ENCODE assay signal across 36 cellular contexts in genomic region chr6:84415068-84415467, GRCh38.
"Had no signal": no experiment of that assay in that cellular context is flagged by ENCODE, and none has a peak within 500 bp of the region (broad histone marks: within the 10 kb centered on the region; RNA-seq: fewer than 3 reads in every experiment).

No MANE protein-coding gene starts in this region.

- H3K27me3 Mint-ChIP-seq: activated B cell treated with CpG ODN at 0.5 μM for 24 hours; activated CD4-positive, alpha-beta memory T cell treated with anti-CD3 and anti-CD28 coated beads for 36 hours; activated CD4-positive, alpha-beta T cell treated with anti-CD3 and anti-CD28 coated beads, Interleukin-2, amount 10 ng/mL, durations not matched to agents 24 days and 14 days; activated CD8-positive, alpha-beta T cell treated with anti-CD3 and anti-CD28 coated beads for 36 hours; activated naive CD8-positive, alpha-beta T cell treated with anti-CD3 and anti-CD28 coated beads for 36 hours; activated T-helper 17 cell treated with anti-CD3 and anti-CD28 coated beads, Interleukin-2, amount 50 U/mL, for 72 hours; brain; central memory CD8-positive, alpha-beta T cell had no signal

- H3K4me1 Mint-ChIP-seq: activated B cell treated with CpG ODN at 0.5 μM for 24 hours; activated CD4-positive, alpha-beta T cell treated with anti-CD3 and anti-CD28 coated beads, Interleukin-2, amount 10 ng/mL, durations not matched to agents 24 days and 14 days; activated naive CD8-positive, alpha-beta T cell treated with anti-CD3 and anti-CD28 coated beads for 36 hours; activated T-helper 17 cell treated with anti-CD3 and anti-CD28 coated beads, Interleukin-2, amount 50 U/mL, for 72 hours; central memory CD8-positive, alpha-beta T cell had no signal

- H3K27me3 ChIP-seq: ascending aorta had no signal

- H3K36me3 Mint-ChIP-seq: activated CD4-positive, alpha-beta memory T cell treated with anti-CD3 and anti-CD28 coated beads for 36 hours; activated naive CD4-positive, alpha-beta T cell treated with anti-CD3 and anti-CD28 coated beads, Interleukin-2, amount 50 U/mL, for 72 hours; activated naive CD8-positive, alpha-beta T cell treated with anti-CD3 and anti-CD28 coated beads for 36 hours; brain had no signal

- ATAC-seq: activated CD8-positive, alpha-beta T cell treated with anti-CD3 and anti-CD28 coated beads for 36 hours; activated naive CD4-positive, alpha-beta T cell treated with anti-CD3 and anti-CD28 coated beads, Interleukin-2, amount 50 U/mL, for 72 hours; activated T-cell treated with anti-CD3 and anti-CD28 coated beads, Interleukin-2, amount 50 U/mL, for 4 hours; activated T-cell treated with anti-CD3 and anti-CD28 coated beads, Interleukin-2, amount 50 U/mL, for 72 hours; activated T-helper 17 cell treated with anti-CD3 and anti-CD28 coated beads, Interleukin-2, amount 50 U/mL, for 72 hours had no signal

- H3K36me3 ChIP-seq: ascending aorta, cardiac muscle cell had no signal

- H3K9me3 ChIP-seq: ascending aorta had no signal

- H3K9me3 Mint-ChIP-seq: activated B cell treated with CpG ODN at 0.5 μM for 24 hours; activated CD4-positive, alpha-beta T cell treated with anti-CD3 and anti-CD28 coated beads, Interleukin-2, amount 10 ng/mL, durations not matched to agents 24 days and 14 days; activated CD8-positive, alpha-beta T cell treated with anti-CD3 and anti-CD28 coated beads for 36 hours; activated naive CD4-positive, alpha-beta T cell treated with anti-CD3 and anti-CD28 coated beads for 36 hours; activated naive CD4-positive, alpha-beta T cell treated with anti-CD3 and anti-CD28 coated beads, Interleukin-2, amount 50 U/mL, for 72 hours; activated naive CD8-positive, alpha-beta T cell treated with anti-CD3 and anti-CD28 coated beads for 36 hours; activated T-cell treated with anti-CD3 and anti-CD28 coated beads, Interleukin-2, amount 50 U/mL, for 4 hours; activated T-helper 1 cell treated with anti-CD3 and anti-CD28 coated beads, Interleukin-12 subunit alpha, Interleukin-12 subunit beta, Interleukin-2, Interleukin-4 antibody, amounts not matched to agents 30 ng/mL and 10 ng/mL and 1 ng/mL, durations not matched to agents 14 hours and 24 hours and 36 hours; activated T-helper 17 cell treated with anti-CD3 and anti-CD28 coated beads, Interleukin-2, amount 50 U/mL, for 72 hours; brain; central memory CD8-positive, alpha-beta T cell; T-helper 1 cell treated with Interleukin-12 subunit alpha and Interleukin-12 subunit beta and Interleukin-4 antibody, amounts not matched to agents 30 μg/mL and 1 μg/mL, for 36 hours; T-helper 2 cell treated with Interferon-gamma antibody and Interleukin-4, amounts not matched to agents 5 μg/mL and 100 μg/mL, for 36 hours had no signal

- H3K27ac ChIP-seq: ascending aorta, cardiac muscle cell, VCaP had no signal

- H3K27ac Mint-ChIP-seq: activated B cell treated with CpG ODN at 0.5 μM for 24 hours; activated CD4-positive, alpha-beta memory T cell treated with anti-CD3 and anti-CD28 coated beads for 36 hours; activated CD4-positive, alpha-beta T cell treated with anti-CD3 and anti-CD28 coated beads, Interleukin-2, amount 10 ng/mL, durations not matched to agents 24 days and 14 days; activated CD8-positive, alpha-beta T cell treated with anti-CD3 and anti-CD28 coated beads for 36 hours; activated naive CD4-positive, alpha-beta T cell treated with anti-CD3 and anti-CD28 coated beads for 36 hours; activated naive CD4-positive, alpha-beta T cell treated with anti-CD3 and anti-CD28 coated beads, Interleukin-2, amount 50 U/mL, for 72 hours; activated naive CD8-positive, alpha-beta T cell treated with anti-CD3 and anti-CD28 coated beads for 36 hours; activated T-cell treated with anti-CD3 and anti-CD28 coated beads, Interleukin-2, amount 50 U/mL, for 72 hours; activated T-helper 1 cell treated with anti-CD3 and anti-CD28 coated beads, Interleukin-12 subunit alpha, Interleukin-12 subunit beta, Interleukin-2, Interleukin-4 antibody, amounts not matched to agents 30 ng/mL and 10 ng/mL and 1 ng/mL, durations not matched to agents 14 hours and 24 hours and 36 hours; activated T-helper 17 cell treated with anti-CD3 and anti-CD28 coated beads, Interleukin-2, amount 50 U/mL, for 72 hours; brain; T-helper 1 cell treated with Interleukin-12 subunit alpha and Interleukin-12 subunit beta and Interleukin-4 antibody, amounts not matched to agents 30 μg/mL and 1 μg/mL, for 36 hours; T-helper 2 cell treated with Interferon-gamma antibody and Interleukin-4, amounts not matched to agents 5 μg/mL and 100 μg/mL, for 36 hours had no signal

- H3K4me3 ChIP-seq: ascending aorta, cardiac muscle cell had no signal

- H3K4me3 Mint-ChIP-seq: activated B cell treated with CpG ODN at 0.5 μM for 24 hours; activated CD4-positive, alpha-beta memory T cell treated with anti-CD3 and anti-CD28 coated beads for 36 hours; activated CD4-positive, alpha-beta T cell treated with anti-CD3 and anti-CD28 coated beads, Interleukin-2, amount 10 ng/mL, durations not matched to agents 24 days and 14 days; activated CD8-positive, alpha-beta T cell treated with anti-CD3 and anti-CD28 coated beads for 36 hours; activated naive CD4-positive, alpha-beta T cell treated with anti-CD3 and anti-CD28 coated beads for 36 hours; activated naive CD8-positive, alpha-beta T cell treated with anti-CD3 and anti-CD28 coated beads for 36 hours; activated T-cell treated with anti-CD3 and anti-CD28 coated beads, Interleukin-2, amount 50 U/mL, for 4 hours; activated T-cell treated with anti-CD3 and anti-CD28 coated beads, Interleukin-2, amount 50 U/mL, for 72 hours; activated T-helper 1 cell treated with anti-CD3 and anti-CD28 coated beads, Interleukin-12 subunit alpha, Interleukin-12 subunit beta, Interleukin-2, Interleukin-4 antibody, amounts not matched to agents 30 ng/mL and 10 ng/mL and 1 ng/mL, durations not matched to agents 14 hours and 24 hours and 36 hours; activated T-helper 17 cell treated with anti-CD3 and anti-CD28 coated beads, Interleukin-2, amount 50 U/mL, for 72 hours; brain; central memory CD8-positive, alpha-beta T cell; T-helper 1 cell treated with Interleukin-12 subunit alpha and Interleukin-12 subunit beta and Interleukin-4 antibody, amounts not matched to agents 30 μg/mL and 1 μg/mL, for 36 hours; T-helper 2 cell treated with Interferon-gamma antibody and Interleukin-4, amounts not matched to agents 5 μg/mL and 100 μg/mL, for 36 hours had no signal

- DNase-seq: activated B cell treated with CpG ODN at 0.5 μM for 24 hours; activated CD4-positive, alpha-beta memory T cell treated with anti-CD3 and anti-CD28 coated beads for 36 hours; activated CD4-positive, alpha-beta T cell treated with anti-CD3 and anti-CD28 coated beads for 4 hours; activated CD4-positive, alpha-beta T cell treated with anti-CD3 and anti-CD28 coated beads, Interleukin-2, amount 10 ng/mL, durations not matched to agents 24 days and 14 days; activated CD4-positive, alpha-beta T cell treated with anti-CD3 and anti-CD28 coated beads, Interleukin-2, amount 50 U/mL, for 1 hour; activated CD4-positive, alpha-beta T cell treated with anti-CD3 and anti-CD28 coated beads, Interleukin-2, amount 50 U/mL, for 4 hours; activated CD4-positive, CD25-positive, alpha-beta regulatory T cell treated with anti-CD3 and anti-CD28 coated beads, Interleukin-2, amount 50 U/mL, for 72 hours; activated CD8-positive, alpha-beta memory T cell treated with anti-CD3 and anti-CD28 coated beads, Interleukin-2, amount 50 U/mL, for 4 hours; activated CD8-positive, alpha-beta T cell treated with anti-CD3 and anti-CD28 coated beads for 36 hours; activated effector memory CD4-positive, alpha-beta T cell treated with anti-CD3 and anti-CD28 coated beads, Interleukin-2, amount 50 U/mL, for 16 hours; activated gamma-delta T cell treated with Interleukin-2 at 50 U/mL for 16 hours; activated naive CD4-positive, alpha-beta T cell; activated naive CD4-positive, alpha-beta T cell treated with anti-CD3 and anti-CD28 coated beads for 36 hours; activated naive CD4-positive, alpha-beta T cell treated with anti-CD3 and anti-CD28 coated beads, Interleukin-2, amount 50 U/mL, for 16 hours; activated naive CD8-positive, alpha-beta T cell treated with anti-CD3 and anti-CD28 coated beads for 36 hours; activated T-cell treated with anti-CD3 and anti-CD28 coated beads for 4 hours; activated T-cell treated with anti-CD3 and anti-CD28 coated beads, Interleukin-2, amount 50 U/mL, for 1 hour; activated T-cell treated with anti-CD3 and anti-CD28 coated beads, Interleukin-2, amount 50 U/mL, for 4 hours; activated T-cell treated with anti-CD3 and anti-CD28 coated beads, Interleukin-2, amount 50 U/mL, for 72 hours; amygdala; anterior cingulate cortex; caudate nucleus; cerebellar nuclear complex; T-helper 1 cell; T-helper 2 cell; T-helper 9 cell had no signal
